In the genomic region with DNA sequence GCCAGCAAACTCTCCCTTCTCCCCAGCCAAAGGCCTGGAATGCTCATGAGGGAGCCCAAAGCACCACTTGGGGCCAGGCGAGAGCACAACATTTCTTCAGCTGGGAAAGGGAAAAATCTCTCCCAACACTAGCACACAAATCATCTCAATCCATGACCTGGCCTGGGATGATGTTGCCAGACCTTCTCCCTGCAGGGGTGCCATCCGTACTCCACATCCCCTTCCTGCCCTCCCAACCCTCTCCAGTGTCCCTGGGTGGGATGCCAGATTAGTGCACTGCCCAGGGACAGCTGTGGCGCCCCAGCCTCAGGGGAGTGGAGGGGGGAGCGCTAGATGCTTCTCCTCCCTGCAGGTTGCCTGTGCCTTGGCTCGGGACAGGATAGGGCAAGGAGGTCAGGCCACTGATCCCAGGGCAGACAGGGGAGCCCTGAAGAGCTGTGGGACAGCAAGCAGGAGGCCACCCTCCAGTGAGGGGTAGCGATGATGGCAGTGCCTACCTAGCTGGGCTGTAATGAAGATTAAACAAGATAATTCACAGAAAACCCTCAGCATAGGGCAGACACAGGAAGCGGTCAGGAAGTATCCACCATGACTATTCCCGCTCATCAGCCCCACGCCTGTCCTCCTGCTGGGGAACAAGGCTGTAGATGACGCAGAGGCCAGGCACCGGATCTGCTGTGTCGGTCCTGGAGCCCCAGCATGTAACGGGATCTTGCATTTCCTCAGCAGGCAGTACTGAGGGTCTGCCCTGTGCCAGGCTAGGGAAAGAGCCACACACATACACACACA, we compare ENCODE assay signal across 15 cellular contexts. TPM values are rescaled to one million over a fixed set of nuclear protein-coding genes. Genes with fewer than 3 reads are reported as not detected.
A peak's percentile ranks its signal among the peaks of the same experiment; 100 is the strongest.
DNase-seq lines count a peak whose midpoint lies in the region; ATAC-seq and TF ChIP-seq lines count a peak whose summit lies in the region.
"Had no signal": no experiment of that assay in that cellular context is flagged by ENCODE, and none has a peak within 500 bp of the region (broad histone marks: within the 10 kb centered on the region; RNA-seq: fewer than 3 reads in every experiment).

No MANE protein-coding gene starts in this region.

- H3K9me3 ChIP-seq in left ventricle myocardium inferior (replicated peaks) (no peaks in the 10 kb centered on the region), upper lobe of right lung (no peaks in the 10 kb centered on the region)

- H3K4me1 ChIP-seq in left ventricle myocardium inferior (no peaks in the 10 kb centered on the region), upper lobe of right lung (no peaks in the 10 kb centered on the region)

- no peaks in the 10 kb centered on the region for H3K36me3 ChIP-seq in left ventricle myocardium inferior
- H3K36me3 ChIP-seq in upper lobe of right lung, result no peaks in the 10 kb centered on the region

- H3K27ac ChIP-seq in left ventricle myocardium inferior (replicated peaks), result no peak overlapping the region
- no peak overlapping the region for H3K27ac ChIP-seq in upper lobe of right lung
- H3K27ac ChIP-seq: HL-60 had no signal

- TF ChIP-seq CTCF in left ventricle myocardium inferior (IDR thresholded peaks at IDR 0.05; ENCODE audit: borderline replicate concordance), result peak; percentile 9
- peak; percentile 63 for TF ChIP-seq CTCF in choroid plexus epithelial cell (conservative IDR thresholded peaks at IDR 0.05; ENCODE audit: low read depth, low read length)
- peak; percentile 18 for TF ChIP-seq CTCF in upper lobe of right lung (IDR thresholded peaks at IDR 0.05)
- no peak for TF ChIP-seq CTCF in GM20000 (IDR thresholded peaks at IDR 0.05; ENCODE audit: extremely low read depth, missing control alignments)

- DNase-seq in left ventricle myocardium inferior, result no peak
- no peak for DNase-seq in Right ventricle myocardium inferior (ENCODE audit: missing footprints)
- DNase-seq in choroid plexus epithelial cell (ENCODE audit: low read depth), result peak; percentile 76
- DNase-seq in medulla oblongata (ENCODE audit: extremely low spot score), result peak; percentile 59
- no peak for DNase-seq in upper lobe of right lung
- no peak for DNase-seq in posterior vena cava (ENCODE audit: low spot score)
- DNase-seq in effector CD8-positive, alpha-beta T cell (lab: John Stamatoyannopoulos, UW), result no peak
- DNase-seq in GM20000 (ENCODE audit: low spot score), result no peak
- DNase-seq: activated T-cell treated with anti-CD3 and anti-CD28 coated beads, Interleukin-2, amount 50 U/mL, for 4 hours; CD4-positive, alpha-beta memory T cell; cortex of kidney; hypothalamus; NCI-H1417 treated with DMSO at 0.1 percent for 48 hours; T-helper 9 cell had no signal

- H3K4me3 ChIP-seq in left ventricle myocardium inferior (no peak overlapping the region), choroid plexus epithelial cell (ENCODE audit: low read depth, low read length) (no peak overlapping the region), upper lobe of right lung (no peak overlapping the region)

- intact Hi-C loops in left ventricle myocardium inferior (cut with micrococcal nuclease) (no loop called here), Right ventricle myocardium inferior (cut with DNase I) (no loop called here), upper lobe of right lung (cut with DNase I) (no loop called here), posterior vena cava (cut with DNase I) (loop anchor here in 1 of 2 donors (5.0 to 10.0 kb wide), 2 partner anchors 232 to 1170 kb away; no protein-coding TSS in a partner anchor)

- H3K27me3 ChIP-seq in left ventricle myocardium inferior (ENCODE audit: low read depth) (no peaks in the 10 kb centered on the region), upper lobe of right lung (no peaks in the 10 kb centered on the region)

- no peak for ATAC-seq in Right ventricle myocardium inferior
- peak; percentile 12 for ATAC-seq in upper lobe of right lung
- ATAC-seq: activated T-cell treated with anti-CD3 and anti-CD28 coated beads, Interleukin-2, amount 50 U/mL, for 4 hours had no signal

RNA-seq across cellular contexts. Expression of a gene that starts 31.1 kb away (rescaled TPM):
- total RNA-seq in left ventricle myocardium inferior (14.5 TPM), Right ventricle myocardium inferior (13.6 TPM), upper lobe of right lung (20.7 TPM), posterior vena cava (10 to 100 TPM; 17.3 to 21.8 TPM)

Comparison
In these comparisons a context has a peak if more than half of its experiments do, and no peak if none do; other contexts are left out.
1. DNase-seq: peak in choroid plexus epithelial cell (single experiment) and medulla oblongata (single experiment); none in left ventricle myocardium inferior (single experiment), Right ventricle myocardium inferior (single experiment), upper lobe of right lung (single experiment), posterior vena cava (single experiment), effector CD8-positive, alpha-beta T cell (single experiment) and GM20000 (single experiment).